ENCODE assay signal across 24 cellular contexts in genomic region chr6:153150400-153150766, GRCh38. TPM values are rescaled to one million over a fixed set of nuclear protein-coding genes. Genes with fewer than 3 reads are reported as not detected.
DNase-seq lines count a peak whose midpoint lies in the region; ATAC-seq and TF ChIP-seq lines count a peak whose summit lies in the region.
"Had no signal": no experiment of that assay in that cellular context is flagged by ENCODE, and none has a peak within 500 bp of the region (broad histone marks: within the 10 kb centered on the region; RNA-seq: fewer than 3 reads in every experiment).

No MANE protein-coding gene starts in this region.

- H3K23ac ChIP-seq in mesenchymal stem cell (ENCODE audit: low read length in 2 of 2) = no peak overlapping the region

- H3K4me3 ChIP-seq in mesenchymal stem cell (ENCODE audit: insufficient read depth in 1 of 2, low read depth in 1 of 2, low read length in 2 of 2) (no peak overlapping the region), aorta (ENCODE audit: low read length in 2 of 2) (peak overlapping the region in 1 of 2 donors; percentile 57)
- H3K4me3 ChIP-seq: BLaER1 treated with 17β-estradiol and CSF1 and Interleukin-3, amounts not matched to agents 10 nM and 100 nM; lung; Peyer's patch; skin epidermis had no signal

- 90% methylated on average over 11 of the region's 11 CpGs for WGBS in mesenchymal stem cell
- 71 to 75% methylated on average over 11 of the region's 11 CpGs for WGBS in aorta, 2 donors

- H3K9me3 ChIP-seq in mesenchymal stem cell (ENCODE audit: control insufficient read depth, low read length) (peaks cover 3% of the 10 kb centered on the region), aorta (ENCODE audit: control insufficient read depth, low read length) (no peaks in the 10 kb centered on the region)
- H3K9me3 ChIP-seq: Peyer's patch had no signal

- no peak overlapping the region for H3K18ac ChIP-seq in mesenchymal stem cell (ENCODE audit: low read depth in 1 of 2, low read length in 2 of 2)

- no peak overlapping the region for H2BK12ac ChIP-seq in mesenchymal stem cell (ENCODE audit: low read length in 2 of 2)

- H3K27me3 ChIP-seq in mesenchymal stem cell (ENCODE audit: control insufficient read depth in 1 of 2, insufficient read depth in 1 of 2, low read length in 2 of 2) (no peaks in the 10 kb centered on the region), aorta (ENCODE audit: control insufficient read depth in 1 of 2, insufficient read depth in 2 of 2, low read length in 1 of 2) (no peaks in the 10 kb centered on the region)
- H3K27me3 ChIP-seq: BLaER1 treated with 17β-estradiol and CSF1 and Interleukin-3, amounts not matched to agents 10 nM and 100 nM; Peyer's patch had no signal

- H3K27ac ChIP-seq in mesenchymal stem cell (ENCODE audit: low read length, poor library complexity, severe bottlenecking) = peak overlapping the region; percentile 68
- no peak overlapping the region for H3K27ac ChIP-seq in aorta (ENCODE audit: low read depth in 1 of 2, low read length in 2 of 2)
- H3K27ac ChIP-seq: BLaER1 treated with 17β-estradiol and CSF1 and Interleukin-3, amounts not matched to agents 10 nM and 100 nM; Peyer's patch; skin epidermis had no signal

- H2BK15ac ChIP-seq in mesenchymal stem cell (ENCODE audit: low read depth, poor library complexity, severe bottlenecking) = no peak overlapping the region

- no peak overlapping the region for H2BK5ac ChIP-seq in mesenchymal stem cell (ENCODE audit: low read depth, low read length, poor library complexity, severe bottlenecking)

- peaks cover 9% of the 10 kb centered on the region for H3K4me1 ChIP-seq in mesenchymal stem cell (ENCODE audit: control insufficient read depth, insufficient read depth, low read depth, low read length)
- H3K4me1 ChIP-seq in aorta (ENCODE audit: control insufficient read depth in 1 of 2, insufficient read depth in 2 of 2, low read length in 2 of 2) = no peaks in the 10 kb centered on the region
- H3K4me1 ChIP-seq: BLaER1 treated with 17β-estradiol and CSF1 and Interleukin-3, amounts not matched to agents 10 nM and 100 nM; Peyer's patch had no signal

- H3K4me1 Mint-ChIP-seq in stimulated activated naive CD8-positive, alpha-beta T cell treated with anti-CD3 and anti-CD28 coated beads, Interleukin-15, amount 100 ng/mL, for 72 hours = no peaks in the 10 kb centered on the region
- H3K4me1 Mint-ChIP-seq in activated T-cell treated with anti-CD3 and anti-CD28 coated beads, Interleukin-2, amount 50 U/mL, for 24 hours (ENCODE audit: low read depth) = no peaks in the 10 kb centered on the region

- peak; percentile 24 for ATAC-seq in stimulated activated naive CD8-positive, alpha-beta T cell treated with anti-CD3 and anti-CD28 coated beads, Interleukin-15, amount 100 ng/mL, for 72 hours
- ATAC-seq in stimulated activated naive CD8-positive, alpha-beta T cell treated with anti-CD3 and anti-CD28 coated beads, Interleukin-15, Interleukin-2, amounts not matched to agents 100 U/mL and 50 U/mL, for 24 hours = no peak
- peak; percentile 51 for ATAC-seq in SK-N-SH treated with all-trans-retinoic acid at 6 μM for 48 hours
- peak; percentile 34 for ATAC-seq in aorta (ENCODE audit: low FRiP score)
- ATAC-seq in HG03469 (IDR thresholded peaks at IDR 0.05; ENCODE audit: unreplicated experiment) = no peak
- ATAC-seq: activated T-cell treated with anti-CD3 and anti-CD28 coated beads, Interleukin-2, amount 50 U/mL, for 72 hours; esophagus mucosa had no signal

- H3K27me3 Mint-ChIP-seq in stimulated activated naive CD8-positive, alpha-beta T cell treated with anti-CD3 and anti-CD28 coated beads, Interleukin-15, amount 100 ng/mL, for 72 hours = no peaks in the 10 kb centered on the region
- H3K27me3 Mint-ChIP-seq in activated T-cell treated with anti-CD3 and anti-CD28 coated beads, Interleukin-2, amount 50 U/mL, for 24 hours = peaks cover 3% of the 10 kb centered on the region

- no peak overlapping the region for H4K8ac ChIP-seq in mesenchymal stem cell (ENCODE audit: low read length)

- no peak overlapping the region for H3K9ac ChIP-seq in mesenchymal stem cell (ENCODE audit: low read length)
- H3K9ac ChIP-seq: BLaER1 treated with 17β-estradiol and CSF1 and Interleukin-3, amounts not matched to agents 10 nM and 100 nM had no signal

- H2BK120ac ChIP-seq in mesenchymal stem cell (ENCODE audit: low read depth, low read length) = no peak overlapping the region

- intact Hi-C loops in aorta (cut with DNase I) = no loop called here

- H3K79me1 ChIP-seq in mesenchymal stem cell (replicated peaks; ENCODE audit: low read length, poor library complexity, severe bottlenecking) = no peaks in the 10 kb centered on the region

- H4K91ac ChIP-seq in mesenchymal stem cell (ENCODE audit: low read length) = no peak overlapping the region

- H2AFZ ChIP-seq in mesenchymal stem cell (ENCODE audit: low read depth, low read length) = no peak overlapping the region

- no peak overlapping the region for H3K27ac Mint-ChIP-seq in stimulated activated naive CD8-positive, alpha-beta T cell treated with anti-CD3 and anti-CD28 coated beads, Interleukin-15, amount 100 ng/mL, for 72 hours
- no peak overlapping the region for H3K27ac Mint-ChIP-seq in activated T-cell treated with anti-CD3 and anti-CD28 coated beads, Interleukin-2, amount 50 U/mL, for 24 hours
- H3K27ac Mint-ChIP-seq: activated T-cell treated with anti-CD3 and anti-CD28 coated beads, Interleukin-2, amount 50 U/mL, for 72 hours had no signal

- no peak overlapping the region for H3K4me3 Mint-ChIP-seq in stimulated activated naive CD8-positive, alpha-beta T cell treated with anti-CD3 and anti-CD28 coated beads, Interleukin-15, amount 100 ng/mL, for 72 hours
- no peak overlapping the region for H3K4me3 Mint-ChIP-seq in activated T-cell treated with anti-CD3 and anti-CD28 coated beads, Interleukin-2, amount 50 U/mL, for 24 hours
- H3K4me3 Mint-ChIP-seq: activated T-cell treated with anti-CD3 and anti-CD28 coated beads, Interleukin-2, amount 50 U/mL, for 72 hours; H9 had no signal

- no peak overlapping the region for H3K4me2 ChIP-seq in mesenchymal stem cell (ENCODE audit: low read length, poor library complexity, severe bottlenecking)
- H3K4me2 ChIP-seq: BLaER1 treated with 17β-estradiol and CSF1 and Interleukin-3, amounts not matched to agents 10 nM and 100 nM had no signal

- no peak for DNase-seq in stimulated activated naive CD8-positive, alpha-beta T cell treated with anti-CD3 and anti-CD28 coated beads, Interleukin-15, amount 100 ng/mL, for 72 hours
- DNase-seq in stimulated activated naive CD8-positive, alpha-beta T cell treated with anti-CD3 and anti-CD28 coated beads, Interleukin-15, Interleukin-2, amounts not matched to agents 100 U/mL and 50 U/mL, for 24 hours = no peak
- no peak for DNase-seq in mesenchymal stem cell
- DNase-seq in aorta = peak in 1 of 2 donors; percentile 22
- no peak for DNase-seq in activated T-cell treated with anti-CD3 and anti-CD28 coated beads, Interleukin-2, amount 50 U/mL, for 24 hours
- no peak for DNase-seq in dermis blood vessel endothelial cell
- DNase-seq: activated CD4-positive, alpha-beta T cell treated with anti-CD3 and anti-CD28 coated beads for 48 hours; activated naive CD4-positive, alpha-beta T cell treated with Interleukin-2 at 50 U/mL for 16 hours; activated T-cell treated with anti-CD3 and anti-CD28 coated beads, Interleukin-2, amount 50 U/mL, for 72 hours; effector memory CD4-positive, alpha-beta T cell; EL; H9; Kasumi-1; MV-4-11; NCI-H1694; Peyer's patch; stimulated activated CD4-positive, alpha-beta T cell treated with anti-CD3 and anti-CD28 coated beads, Interleukin-2, amount 100 ng/mL, for 24 hours; T-helper 2 cell had no signal

- H3K36me3 Mint-ChIP-seq in activated T-cell treated with anti-CD3 and anti-CD28 coated beads, Interleukin-2, amount 50 U/mL, for 24 hours (ENCODE audit: low read depth) = no peaks in the 10 kb centered on the region

- H3K4ac ChIP-seq in mesenchymal stem cell (ENCODE audit: low read depth in 1 of 2, low read length in 2 of 2) = no peak overlapping the region

- no peaks in the 10 kb centered on the region for H3K36me3 ChIP-seq in mesenchymal stem cell (ENCODE audit: control insufficient read depth in 1 of 2, insufficient read depth in 2 of 2, low read depth in 1 of 2, low read length in 2 of 2)
- no peaks in the 10 kb centered on the region for H3K36me3 ChIP-seq in aorta (ENCODE audit: control insufficient read depth in 1 of 2, insufficient read depth in 2 of 2, low read length in 1 of 2)
- H3K36me3 ChIP-seq: BLaER1 treated with 17β-estradiol and CSF1 and Interleukin-3, amounts not matched to agents 10 nM and 100 nM; Peyer's patch had no signal

- peaks cover 0 to 16% of the 10 kb centered on the region in 2 donors for H3K9me3 Mint-ChIP-seq in stimulated activated naive CD8-positive, alpha-beta T cell treated with anti-CD3 and anti-CD28 coated beads, Interleukin-15, amount 100 ng/mL, for 72 hours
- no peaks in the 10 kb centered on the region for H3K9me3 Mint-ChIP-seq in activated T-cell treated with anti-CD3 and anti-CD28 coated beads, Interleukin-2, amount 50 U/mL, for 24 hours

- H3K14ac ChIP-seq in mesenchymal stem cell (ENCODE audit: low read length in 2 of 2) = no peak overlapping the region

- peak overlapping the region; percentile 81 for H2AK5ac ChIP-seq in mesenchymal stem cell (ENCODE audit: low read length, severe bottlenecking)

TF ChIP-seq in SK-N-SH treated with all-trans-retinoic acid at 6 μM for 48 hours, 23 proteins besides CTCF, POLR2A, EP300 and RAD21 (continues in another document):
- TF ChIP-seq ZFP30 (CRISPR knock-in tag; IDR thresholded peaks at IDR 0.05) = no peak
- no peak for TF ChIP-seq CSRNP3 (CRISPR knock-in tag; IDR thresholded peaks at IDR 0.05)
- no peak for TF ChIP-seq RARB (CRISPR knock-in tag; IDR thresholded peaks at IDR 0.05)
- no peak for TF ChIP-seq CSDC2 (CRISPR knock-in tag; IDR thresholded peaks at IDR 0.05)

RNA-seq across cellular contexts. Expression of gene RGS17, which starts 19.3 kb away (rescaled TPM):
- polyA plus RNA-seq in mesenchymal stem cell (2013, experiment 1 of 2) = 15.7 TPM
- polyA plus RNA-seq in mesenchymal stem cell (2013, experiment 2 of 2) = 15.0 TPM
- 1 to 10 TPM; 2.2 to 3.2 TPM for total RNA-seq in aorta
- 1 to 10 TPM; 2.3 to 2.8 TPM for polyA plus RNA-seq in aorta
- total RNA-seq in dermis blood vessel endothelial cell = 3.3 and 3.9 TPM in 2 replicates
- total RNA-seq: activated T-cell treated with anti-CD3 and anti-CD28 coated beads, Interleukin-2, amount 50 U/mL, for 72 hours had no signal

Comparison
In these comparisons a context has a peak if more than half of its experiments do, and no peak if none do; other contexts are left out.
1. ATAC-seq: peak in stimulated activated naive CD8-positive, alpha-beta T cell treated with anti-CD3 and anti-CD28 coated beads, Interleukin-15, amount 100 ng/mL, for 72 hours (single experiment), SK-N-SH treated with all-trans-retinoic acid at 6 μM for 48 hours (single experiment) and aorta (single experiment); none in stimulated activated naive CD8-positive, alpha-beta T cell treated with anti-CD3 and anti-CD28 coated beads, Interleukin-15, Interleukin-2, amounts not matched to agents 100 U/mL and 50 U/mL, for 24 hours (single experiment) and HG03469 (single experiment).